In the genomic region with DNA sequence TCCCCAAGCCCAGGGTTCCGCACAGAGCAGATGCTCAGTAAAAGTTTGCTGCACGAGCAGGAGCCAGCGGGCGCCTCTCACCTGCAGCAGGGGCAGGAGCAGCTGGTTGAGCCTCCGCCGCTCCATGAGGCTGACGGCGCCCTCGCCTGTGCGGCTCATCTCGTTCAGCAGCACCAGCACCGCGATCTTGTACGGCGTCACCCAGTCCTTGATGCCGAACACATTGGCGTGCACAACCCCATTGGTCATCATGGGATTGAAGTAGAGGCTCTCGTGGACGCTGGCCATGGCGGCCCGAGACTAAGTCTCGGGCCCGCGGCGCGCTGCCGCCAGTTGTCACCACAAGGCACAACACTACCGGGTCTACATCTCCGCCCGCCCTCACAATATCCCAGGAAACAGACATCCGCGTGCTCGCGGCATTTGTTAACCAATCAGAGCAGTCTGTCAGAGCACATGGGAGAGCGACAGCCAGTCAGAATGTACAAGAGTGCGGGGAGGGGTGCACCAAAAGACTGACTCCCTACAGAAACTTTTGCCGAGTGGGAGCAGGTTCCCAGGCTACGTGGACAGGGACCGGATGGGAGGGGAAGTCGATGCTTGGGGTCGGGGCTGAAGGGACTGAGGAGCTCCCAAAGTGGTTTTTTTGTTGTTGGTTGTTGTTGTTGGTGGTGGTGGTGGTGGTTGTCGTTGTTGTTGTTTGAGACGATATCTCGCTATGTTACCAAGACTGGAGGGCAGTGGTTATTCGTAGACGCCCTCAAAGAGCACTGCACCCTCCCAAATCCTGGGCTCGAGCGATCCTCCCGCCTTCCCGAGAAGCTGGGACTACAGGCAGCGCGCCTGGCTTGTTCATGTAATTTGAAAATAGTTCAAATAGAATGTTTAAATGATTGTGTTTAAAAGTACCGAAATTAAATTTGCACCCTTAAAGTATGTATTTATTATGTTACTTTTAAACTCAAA, we compare ENCODE assay signal across 8 cellular contexts. TPM values are rescaled to one million over a fixed set of nuclear protein-coding genes. Genes with fewer than 3 reads are reported as not detected.
DNase-seq lines count a peak whose midpoint lies in the region; ATAC-seq and TF ChIP-seq lines count a peak whose summit lies in the region.

A gene with protein sequence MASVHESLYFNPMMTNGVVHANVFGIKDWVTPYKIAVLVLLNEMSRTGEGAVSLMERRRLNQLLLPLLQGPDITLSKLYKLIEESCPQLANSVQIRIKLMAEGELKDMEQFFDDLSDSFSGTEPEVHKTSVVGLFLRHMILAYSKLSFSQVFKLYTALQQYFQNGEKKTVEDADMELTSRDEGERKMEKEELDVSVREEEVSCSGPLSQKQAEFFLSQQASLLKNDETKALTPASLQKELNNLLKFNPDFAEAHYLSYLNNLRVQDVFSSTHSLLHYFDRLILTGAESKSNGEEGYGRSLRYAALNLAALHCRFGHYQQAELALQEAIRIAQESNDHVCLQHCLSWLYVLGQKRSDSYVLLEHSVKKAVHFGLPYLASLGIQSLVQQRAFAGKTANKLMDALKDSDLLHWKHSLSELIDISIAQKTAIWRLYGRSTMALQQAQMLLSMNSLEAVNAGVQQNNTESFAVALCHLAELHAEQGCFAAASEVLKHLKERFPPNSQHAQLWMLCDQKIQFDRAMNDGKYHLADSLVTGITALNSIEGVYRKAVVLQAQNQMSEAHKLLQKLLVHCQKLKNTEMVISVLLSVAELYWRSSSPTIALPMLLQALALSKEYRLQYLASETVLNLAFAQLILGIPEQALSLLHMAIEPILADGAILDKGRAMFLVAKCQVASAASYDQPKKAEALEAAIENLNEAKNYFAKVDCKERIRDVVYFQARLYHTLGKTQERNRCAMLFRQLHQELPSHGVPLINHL (minus strand): TSS at position 359 of the 966 bp plus-strand sequence. CDS start 71 bp downstream, at position 288.

- no peak; the same call in 1 of the 2 replicates for TF ChIP-seq CTCF in C4-2B (conservative IDR thresholded peaks at IDR 0.05)

- DNase-seq in NCI-H748 treated with DMSO at 0.1 percent for 48 hours (lab: John Stamatoyannopoulos, UW), result peak; percentile 98
- peak; percentile 73 to 93 for DNase-seq in activated CD4-positive, alpha-beta T cell treated with anti-CD3 and anti-CD28 coated beads, Interleukin-2, amount 50 U/mL, for 24 hours (ENCODE audit: low read depth in 1 of 2, low spot score in 1 of 2)
- peak; percentile 94 for DNase-seq in left lobe of liver (ENCODE audit: low spot score)
- DNase-seq in stimulated activated CD4-positive, alpha-beta T cell treated with anti-CD3 and anti-CD28 coated beads, Interleukin-2, amount 100 ng/mL, for 4 hours (ENCODE audit: low read depth), result peak; percentile 88

- H3K27ac Mint-ChIP-seq in dendritic cell treated with granulocyte-macrophage colony-stimulating factor and Interleukin-4, amounts not matched to agents 40 ng/mL and 50 ng/mL, for 4 days, result peak within 1 kb of the TSS; percentile 98

- peak; percentile 93 for ATAC-seq in GM19372 (IDR thresholded peaks at IDR 0.05; ENCODE audit: low read depth, unreplicated experiment)
- peak; percentile 90 for ATAC-seq in HG03558 (IDR thresholded peaks at IDR 0.05; ENCODE audit: extremely low read depth, unreplicated experiment)
- peak; percentile 99 for ATAC-seq in left lobe of liver

- peak within 1 kb of the TSS; percentile 91 for H3K4me3 Mint-ChIP-seq in dendritic cell treated with granulocyte-macrophage colony-stimulating factor and Interleukin-4, amounts not matched to agents 40 ng/mL and 50 ng/mL, for 4 days

- H3K27ac ChIP-seq in C4-2B, result peak within 1 kb of the TSS; percentile 88

- H3K4me1 Mint-ChIP-seq in dendritic cell treated with granulocyte-macrophage colony-stimulating factor and Interleukin-4, amounts not matched to agents 40 ng/mL and 50 ng/mL, for 4 days (ENCODE audit: low read depth), result peaks cover 22% of the 10 kb centered on the region

- H3K27me3 Mint-ChIP-seq in dendritic cell treated with granulocyte-macrophage colony-stimulating factor and Interleukin-4, amounts not matched to agents 40 ng/mL and 50 ng/mL, for 4 days, result peaks cover 1% of the 10 kb centered on the region

- H3K9me3 Mint-ChIP-seq in dendritic cell treated with granulocyte-macrophage colony-stimulating factor and Interleukin-4, amounts not matched to agents 40 ng/mL and 50 ng/mL, for 4 days, result no peaks in the 10 kb centered on the region

- H3K36me3 Mint-ChIP-seq in dendritic cell treated with granulocyte-macrophage colony-stimulating factor and Interleukin-4, amounts not matched to agents 40 ng/mL and 50 ng/mL, for 4 days (ENCODE audit: low read depth), result peaks cover 13% of the 10 kb centered on the region

- intact Hi-C loops in dendritic cell treated with granulocyte-macrophage colony-stimulating factor and Interleukin-4, amounts not matched to agents 40 ng/mL and 50 ng/mL, for 4 days (cut with micrococcal nuclease), result loop anchor here (1.0 kb wide), 2 partner anchors 48 to 98 kb away; a partner anchor contains a TSS

RNA-seq across cellular contexts. Expression of the gene that starts here (rescaled TPM):
- total RNA-seq in left lobe of liver, result 43.4 TPM

Comparison
In these comparisons a context has a peak if more than half of its experiments do, and no peak if none do; other contexts are left out.
1. Peak in every context shown above with its lines: DNase-seq, ATAC-seq and H3K27ac ChIP-seq.